ENCODE assay signal across 12 cellular contexts in genomic region chr7:50781371-50781770, GRCh38. TPM values are rescaled to one million over a fixed set of nuclear protein-coding genes. Genes with fewer than 3 reads are reported as not detected.
A peak's percentile ranks its signal among the peaks of the same experiment; 100 is the strongest.
DNase-seq lines count a peak whose midpoint lies in the region; ATAC-seq, FAIRE-seq and TF ChIP-seq lines count a peak whose summit lies in the region.
"Had no signal": no experiment of that assay in that cellular context is flagged by ENCODE, and none has a peak within 500 bp of the region (broad histone marks: within the 10 kb centered on the region; RNA-seq: fewer than 3 reads in every experiment).

No MANE protein-coding gene starts in this region.

- H3K9me3 Mint-ChIP-seq in activated CD4-positive, alpha-beta T cell treated with anti-CD3 and anti-CD28 coated beads, Interleukin-2, amount 10 ng/mL, durations not matched to agents 24 days and 14 days: peaks cover 8% of the 10 kb centered on the region

- CTCF ChIA-PET in H1 (lab: Charles Lee; ENCODE audit: partially characterized antibody): interaction anchor here (1.0 kb wide), 1 partner anchor 177 kb away, joined by 3 read pairs; no protein-coding TSS in a partner anchor

- no peak overlapping the region for H2BK5ac ChIP-seq in H1 (ENCODE audit: low read depth, low read length)

- TF ChIP-seq CTCF in H1 (IDR thresholded peaks at IDR 0.05; ENCODE audit: control extremely low read depth in 1 of 3, insufficient read depth in 1 of 3, low read depth in 1 of 3, low read length in 3 of 3) (no peak), spleen (IDR thresholded peaks at IDR 0.05 in 8 of 11, conservative IDR thresholded peaks at IDR 0.05 in 3 of 11) (no peak)

- peaks cover 21% of the 10 kb centered on the region for H3K79me1 ChIP-seq in H1 (ENCODE audit: low read depth, low read length)

- H2AFZ ChIP-seq in H1 (ENCODE audit: low read length): no peak overlapping the region

- H3K14ac ChIP-seq in H1 (ENCODE audit: insufficient read length): no peak overlapping the region

- H3K79me2 ChIP-seq in H1 (ENCODE audit: control insufficient read depth in 1 of 2, insufficient read depth in 2 of 2, low read length in 2 of 2): peaks cover 22 to 95% of the 10 kb centered on the region in 2 experiments

- peak overlapping the region; percentile 50 for H3K4me3 Mint-ChIP-seq in activated CD4-positive, alpha-beta T cell treated with anti-CD3 and anti-CD28 coated beads, Interleukin-2, amount 10 ng/mL, durations not matched to agents 24 days and 14 days

- H3K18ac ChIP-seq in H1 (ENCODE audit: extremely low read depth, low read length): no peak overlapping the region

- H4K91ac ChIP-seq in H1 (replicated peaks; ENCODE audit: insufficient read length, low read length): no peak overlapping the region

- no peak overlapping the region for H2AK5ac ChIP-seq in H1 (ENCODE audit: low read depth, low read length)

- H3K36me3 Mint-ChIP-seq in activated CD4-positive, alpha-beta T cell treated with anti-CD3 and anti-CD28 coated beads, Interleukin-2, amount 10 ng/mL, durations not matched to agents 24 days and 14 days (ENCODE audit: low read depth): no peaks in the 10 kb centered on the region

- peak overlapping the region; percentile 64 for H3K4me2 ChIP-seq in H1 (ENCODE audit: insufficient read depth in 1 of 2, low read depth in 2 of 2, low read length in 2 of 2)

- no peak overlapping the region for H3K4ac ChIP-seq in H1 (replicated peaks; ENCODE audit: insufficient read length, low read depth, low read length)

- H3K27me3 ChIP-seq in H1 (replicated peaks in 1 of 4; ENCODE audit: control insufficient read depth in 3 of 4, extremely low read depth in 1 of 4, insufficient read depth in 3 of 4, low read length in 3 of 4) (no peaks in the 10 kb centered on the region; a peak in 1 of 7 replicates), skeletal muscle tissue (ENCODE audit: control insufficient read depth in 3 of 3, insufficient read depth in 3 of 3, low read length in 3 of 3) (no peaks in the 10 kb centered on the region), spleen (replicated peaks in 1 of 7) (peaks cover 0 to 21% (median 5%) of the 10 kb centered on the region in 7 donors)

- no peak for FAIRE-seq in H1 (lab: Jason Lieb, UNC)

- no peak overlapping the region for H2BK15ac ChIP-seq in H1 (ENCODE audit: low read length)

- H3K27me3 Mint-ChIP-seq in activated CD4-positive, alpha-beta T cell treated with anti-CD3 and anti-CD28 coated beads, Interleukin-2, amount 10 ng/mL, durations not matched to agents 24 days and 14 days: peaks cover 37% of the 10 kb centered on the region

- H3K9ac ChIP-seq in H1 (replicated peaks in 1 of 4; ENCODE audit: extremely low read depth in 1 of 4, low read depth in 3 of 4, low read length in 3 of 4) (no peak overlapping the region; a peak in 1 of 7 replicates), skeletal muscle tissue (ENCODE audit: low read depth in 1 of 3, low read length in 3 of 3) (peak overlapping the region in 1 of 3 donors; percentile 69)

- H3K27ac Mint-ChIP-seq in activated CD4-positive, alpha-beta T cell treated with anti-CD3 and anti-CD28 coated beads, Interleukin-2, amount 10 ng/mL, durations not matched to agents 24 days and 14 days: no peak overlapping the region

- POLR2A ChIA-PET in H1 (lab: Charles Lee; ENCODE audit: partially characterized antibody): interaction anchor here (2.5 kb wide), 1 partner anchor 9 kb away, joined by 11 read pairs; no protein-coding TSS in a partner anchor

- no peak overlapping the region for H2BK12ac ChIP-seq in H1 (ENCODE audit: low read depth, low read length)

- no peak overlapping the region for H2BK120ac ChIP-seq in H1 (replicated peaks; ENCODE audit: low read depth, low read length)

- no peak overlapping the region for H4K5ac ChIP-seq in H1 (ENCODE audit: insufficient read length, low read depth, low read length)

- 65% methylated on average over 17 of the region's 18 CpGs; no CpG with 5 or more reads in 1 of the 2 experiments for WGBS in H1 (ENCODE audit: extremely low coverage in 1 of 2, insufficient coverage in 1 of 2, insufficient read length in 1 of 2, insufficient replicate concordance in 2 of 2, low coverage in 1 of 2, low lambda C conversion rate in 2 of 2, missing lambda C conversion rate in 1 of 2), 2 experiments
- 76 to 85% (median 80%) methylated on average over 15 to 18 of the region's 18 CpGs for WGBS in spleen, 5 donors

- no peak for TF ChIP-seq POLR2A in H1 (IDR thresholded peaks at IDR 0.05; ENCODE audit: control extremely low read depth in 1 of 2, low read depth in 2 of 2, low read length in 2 of 2)
- TF ChIP-seq POLR2A in spleen (IDR thresholded peaks at IDR 0.05): no peak

- no peak for TF ChIP-seq RAD21 in H1 (IDR thresholded peaks at IDR 0.05 in 1 of 2, conservative IDR thresholded peaks at IDR 0.05 in 1 of 2; ENCODE audit: low read depth in 2 of 2, low read length in 2 of 2)

- TF ChIP-seq EP300 in H1 (IDR thresholded peaks at IDR 0.05; ENCODE audit: borderline replicate concordance in 1 of 2, low read depth in 2 of 2, low read length in 2 of 2): no peak

- peaks cover 11 to 15% (median 13%) of the 10 kb centered on the region in 4 experiments; a peak in 6 of 7 replicates for H3K4me1 ChIP-seq in H1 (replicated peaks in 1 of 4; ENCODE audit: control insufficient read depth in 3 of 4, insufficient read depth in 4 of 4, low read length in 3 of 4)
- H3K4me1 ChIP-seq in skeletal muscle tissue (ENCODE audit: control insufficient read depth in 3 of 3, insufficient read depth in 3 of 3, low read length in 3 of 3): peaks cover 25 to 52% (median 49%) of the 10 kb centered on the region in 3 donors
- H3K4me1 ChIP-seq in spleen: peaks cover 4 to 63% (median 21%) of the 10 kb centered on the region in 6 donors

- H4K20me1 ChIP-seq in H1 (replicated peaks in 1 of 2; ENCODE audit: control insufficient read depth in 1 of 2, insufficient read depth in 2 of 2, low read length in 2 of 2): peaks cover 2 to 33% of the 10 kb centered on the region in 2 experiments

- no peak for ATAC-seq in GM19397 (IDR thresholded peaks at IDR 0.05; ENCODE audit: unreplicated experiment)

- H3K4me3 ChIP-seq in H1 (ENCODE audit: extremely low read depth in 1 of 4, insufficient read depth in 2 of 4, low read depth in 3 of 4, low read length in 4 of 4) (peak overlapping the region; percentile 38 to 63 (median 54); a peak in 7 of 8 replicates), skeletal muscle tissue (ENCODE audit: low read length in 3 of 3) (peak overlapping the region; percentile 37 to 64 (median 44)), spleen (peak overlapping the region in 3 of 8 donors; percentile 10 to 70 (median 55))

- H3K9me3 ChIP-seq in H1 (ENCODE audit: insufficient read depth in 2 of 2, low read depth in 1 of 2, low read length in 1 of 2) (no peaks in the 10 kb centered on the region), skeletal muscle tissue (ENCODE audit: control insufficient read depth in 3 of 3, low read length in 3 of 3) (no peaks in the 10 kb centered on the region), spleen (no peaks in the 10 kb centered on the region)
- H3K9me3 ChIP-seq: esophagus squamous epithelium had no signal

- DNase-seq in DMS 273 (lab: John Stamatoyannopoulos, UW; ENCODE audit: unreplicated experiment) (peak; percentile 30), DMS 273 treated with DMSO at 0.1 percent for 48 hours (lab: John Stamatoyannopoulos, UW) (no peak), H1 (ENCODE audit: low read depth in 1 of 2, low spot score in 2 of 2) (no peak), spleen (no peak), NCI-H1436 (lab: John Stamatoyannopoulos, UW) (no peak)
- DNase-seq in activated CD4-positive, alpha-beta T cell treated with anti-CD3 and anti-CD28 coated beads, Interleukin-2, amount 10 ng/mL, durations not matched to agents 24 days and 14 days: no peak
- DNase-seq: activated CD8-positive, alpha-beta memory T cell treated with anti-CD3 and anti-CD28 coated beads, Interleukin-2, amount 50 U/mL, for 48 hours; esophagus squamous epithelium; mesendoderm had no signal

- no peak overlapping the region for H3K27ac ChIP-seq in H1 (ENCODE audit: low read depth, low read length)
- peak overlapping the region; percentile 51 for H3K27ac ChIP-seq in skeletal muscle tissue (ENCODE audit: low read depth, low read length)
- peak overlapping the region in 1 of 8 donors; percentile 2 for H3K27ac ChIP-seq in spleen
- H3K27ac ChIP-seq: 22Rv1, esophagus squamous epithelium had no signal

- intact Hi-C loops in activated CD4-positive, alpha-beta T cell treated with anti-CD3 and anti-CD28 coated beads, Interleukin-2, amount 10 ng/mL, durations not matched to agents 24 days and 14 days (cut with micrococcal nuclease): no loop called here
- intact Hi-C loops in spleen (cut with DNase I; ENCODE audit: low total_unique reads): no loop called here

- H3K23ac ChIP-seq in H1 (ENCODE audit: insufficient read length): no peak overlapping the region

- peaks cover 7% of the 10 kb centered on the region; the same call in 1 of the 2 replicates for H3K23me2 ChIP-seq in H1 (ENCODE audit: low read depth, low read length)

- peaks cover 14% of the 10 kb centered on the region for H3K4me1 Mint-ChIP-seq in activated CD4-positive, alpha-beta T cell treated with anti-CD3 and anti-CD28 coated beads, Interleukin-2, amount 10 ng/mL, durations not matched to agents 24 days and 14 days

- no peak overlapping the region for H3K56ac ChIP-seq in H1 (replicated peaks; ENCODE audit: insufficient read length, low read depth, low read length)

- H3K36me3 ChIP-seq in H1 (ENCODE audit: control insufficient read depth in 2 of 4, insufficient read depth in 4 of 4, low read length in 3 of 4) (no peaks in the 10 kb centered on the region), skeletal muscle tissue (ENCODE audit: control insufficient read depth in 3 of 3, insufficient read depth in 3 of 3, low read length in 3 of 3) (no peaks in the 10 kb centered on the region), spleen (no peaks in the 10 kb centered on the region)
- H3K36me3 ChIP-seq: esophagus squamous epithelium had no signal

- no peak overlapping the region; the same call in 1 of the 2 replicates for H4K8ac ChIP-seq in H1 (ENCODE audit: extremely low read depth, insufficient read depth, low read length)

- no peak overlapping the region for H2BK20ac ChIP-seq in H1 (ENCODE audit: low read length)

RNA-seq across cellular contexts. Expression of gene GRB10, which starts 1.3 kb away (rescaled TPM):
- total RNA-seq in activated CD4-positive, alpha-beta T cell treated with anti-CD3 and anti-CD28 coated beads, Interleukin-2, amount 10 ng/mL, durations not matched to agents 24 days and 14 days: 1.4 and 3.6 TPM in 2 replicates
- total RNA-seq in H1 (2021; fragmentation: NEBNext Ultra II Directional; extraction: Animal tissue kit (Norgen Biotek cat#: 25700)): 92.6 and 97.0 TPM in 2 replicates
- polyA plus RNA-seq in H1 (2011; rRNA removed): 35.7 TPM in 2 replicates
- polyA plus RNA-seq in H1 (2011; cell fraction: cytosol; rRNA removed): 32.1 TPM
- 65.7 TPM for polyA plus RNA-seq in H1 (2011; cell fraction: nucleus; rRNA removed)
- 66.8 to 75.8 TPM (median 74.0 TPM) in 4 replicates for polyA plus RNA-seq in H1 (2012, experiment 1 of 2)
- 36.3 TPM for polyA plus RNA-seq in H1 (2012, experiment 2 of 2)
- 32.9 TPM for polyA plus RNA-seq in H1 (2013, experiment 1 of 2)
- polyA plus RNA-seq in H1 (2013, experiment 2 of 2): 33.9 TPM
- 74.5 and 77.8 TPM in 2 replicates for polyA minus RNA-seq in H1 (2011; rRNA and poly(A)+ RNA removed)
- 60.0 TPM for polyA minus RNA-seq in H1 (2011; cell fraction: cytosol; rRNA and poly(A)+ RNA removed)
- 111 TPM for polyA minus RNA-seq in H1 (2011; cell fraction: nucleus; rRNA and poly(A)+ RNA removed)
- total RNA-seq in skeletal muscle tissue: 17.7 TPM
- total RNA-seq in spleen: 100 to 1,000 TPM in 6 of 7 donors, 10 to 100 TPM in 1; 80.4 to 159 (median 130) TPM
- polyA plus RNA-seq in spleen: 10 to 100 TPM; 11.3 to 31.1 (median 23.2) TPM
